ENCODE assay signal across 1 cellular context in genomic region chr9:124698265-124698664, GRCh38.
TF ChIP-seq lines count a peak whose summit lies in the region.

No MANE protein-coding gene starts in this region.

TF ChIP-seq in K562, 482 proteins besides CTCF, POLR2A, EP300 and RAD21 (continued from another document):
- TF ChIP-seq, protein P1, sequence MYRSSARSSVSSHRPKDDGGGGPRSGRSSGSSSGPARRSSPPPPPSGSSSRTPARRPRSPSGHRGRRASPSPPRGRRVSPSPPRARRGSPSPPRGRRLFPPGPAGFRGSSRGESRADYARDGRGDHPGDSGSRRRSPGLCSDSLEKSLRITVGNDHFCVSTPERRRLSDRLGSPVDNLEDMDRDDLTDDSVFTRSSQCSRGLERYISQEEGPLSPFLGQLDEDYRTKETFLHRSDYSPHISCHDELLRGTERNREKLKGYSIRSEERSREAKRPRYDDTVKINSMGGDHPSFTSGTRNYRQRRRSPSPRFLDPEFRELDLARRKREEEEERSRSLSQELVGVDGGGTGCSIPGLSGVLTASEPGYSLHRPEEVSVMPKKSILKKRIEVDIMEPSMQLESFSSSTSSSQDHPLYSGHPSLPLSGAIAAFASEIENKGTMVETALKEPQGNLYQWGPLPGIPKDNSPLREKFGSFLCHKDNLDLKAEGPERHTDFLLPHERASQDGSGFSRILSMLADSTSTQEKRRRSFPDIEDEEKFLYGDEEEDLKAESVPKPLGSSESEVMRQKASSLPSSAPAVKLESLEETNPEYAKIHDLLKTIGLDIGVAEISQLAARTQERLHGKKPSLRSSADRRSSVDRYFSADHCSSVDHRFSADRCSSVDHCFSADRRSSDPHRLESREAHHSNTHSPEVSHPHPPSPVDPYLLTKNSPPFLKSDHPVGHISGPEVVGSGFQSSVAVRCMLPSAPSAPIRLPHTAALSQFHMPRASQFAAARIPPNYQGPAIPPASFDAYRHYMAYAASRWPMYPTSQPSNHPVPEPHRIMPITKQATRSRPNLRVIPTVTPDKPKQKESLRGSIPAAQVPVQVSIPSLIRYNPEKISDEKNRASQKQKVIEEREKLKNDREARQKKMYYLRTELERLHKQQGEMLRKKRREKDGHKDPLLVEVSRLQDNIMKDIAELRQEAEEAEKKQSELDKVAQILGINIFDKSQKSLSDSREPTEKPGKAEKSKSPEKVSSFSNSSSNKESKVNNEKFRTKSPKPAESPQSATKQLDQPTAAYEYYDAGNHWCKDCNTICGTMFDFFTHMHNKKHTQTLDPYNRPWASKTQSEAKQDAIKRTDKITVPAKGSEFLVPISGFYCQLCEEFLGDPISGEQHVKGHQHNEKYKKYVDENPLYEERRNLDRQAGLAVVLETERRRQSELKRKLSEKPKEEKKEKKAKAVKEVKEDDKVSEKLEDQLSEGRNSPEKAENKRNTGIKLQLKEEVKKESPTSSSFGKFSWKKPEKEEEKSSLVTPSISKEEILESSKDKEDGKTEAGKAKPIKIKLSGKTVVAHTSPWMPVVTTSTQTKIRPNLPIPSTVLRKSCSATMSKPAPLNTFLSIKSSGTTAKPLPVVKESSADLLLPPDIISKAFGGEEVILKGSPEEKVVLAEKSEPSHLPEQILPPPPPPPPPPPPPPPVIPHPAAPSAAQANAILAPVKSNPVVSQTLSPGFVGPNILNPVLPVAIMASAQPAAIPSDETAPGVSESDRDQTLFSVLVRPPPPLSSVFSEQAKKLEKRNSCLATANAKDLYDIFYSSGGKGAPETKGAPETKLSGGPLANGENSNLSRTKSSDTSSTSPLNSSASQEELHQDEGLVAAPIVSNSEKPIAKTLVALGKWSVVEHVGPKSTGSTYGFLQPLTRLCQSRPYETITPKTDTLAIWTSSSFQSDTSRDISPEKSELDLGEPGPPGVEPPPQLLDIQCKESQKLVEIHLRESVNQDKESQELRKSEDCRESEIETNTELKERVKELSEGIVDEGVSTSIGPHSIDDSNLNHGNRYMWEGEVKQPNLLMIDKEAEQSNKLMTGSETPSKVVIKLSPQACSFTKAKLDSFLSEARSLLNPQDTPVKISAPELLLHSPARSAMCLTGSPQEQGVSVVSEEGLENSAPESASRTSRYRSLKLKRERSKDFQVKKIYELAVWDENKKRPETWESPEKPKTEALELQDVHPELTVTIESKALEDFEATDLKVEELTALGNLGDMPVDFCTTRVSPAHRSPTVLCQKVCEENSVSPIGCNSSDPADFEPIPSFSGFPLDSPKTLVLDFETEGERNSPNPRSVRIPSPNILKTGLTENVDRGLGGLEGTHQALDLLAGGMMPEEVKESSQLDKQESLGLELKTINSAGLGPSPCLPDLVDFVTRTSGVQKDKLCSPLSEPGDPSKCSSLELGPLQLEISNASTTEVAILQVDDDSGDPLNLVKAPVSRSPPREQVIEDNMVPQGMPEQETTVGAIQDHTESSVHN (IDR thresholded peaks at IDR 0.05; ENCODE audit: borderline replicate concordance in 1 of 2, low read depth in 1 of 2): no peak
- TF ChIP-seq, protein P2, sequence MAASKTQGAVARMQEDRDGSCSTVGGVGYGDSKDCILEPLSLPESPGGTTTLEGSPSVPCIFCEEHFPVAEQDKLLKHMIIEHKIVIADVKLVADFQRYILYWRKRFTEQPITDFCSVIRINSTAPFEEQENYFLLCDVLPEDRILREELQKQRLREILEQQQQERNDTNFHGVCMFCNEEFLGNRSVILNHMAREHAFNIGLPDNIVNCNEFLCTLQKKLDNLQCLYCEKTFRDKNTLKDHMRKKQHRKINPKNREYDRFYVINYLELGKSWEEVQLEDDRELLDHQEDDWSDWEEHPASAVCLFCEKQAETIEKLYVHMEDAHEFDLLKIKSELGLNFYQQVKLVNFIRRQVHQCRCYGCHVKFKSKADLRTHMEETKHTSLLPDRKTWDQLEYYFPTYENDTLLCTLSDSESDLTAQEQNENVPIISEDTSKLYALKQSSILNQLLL (CRISPR knock-in tag; IDR thresholded peaks at IDR 0.05; ENCODE audit: borderline replicate concordance): no peak
- TF ChIP-seq FOS (IDR thresholded peaks at IDR 0.05; ENCODE audit: extremely low read depth, insufficient read length): no peak
TF ChIP-seq in K562: peak in this region for 13.
